ENCODE assay signal across 8 cellular contexts in genomic region chr20:36575066-36575743, GRCh38. TPM values are rescaled to one million over a fixed set of nuclear protein-coding genes. Genes with fewer than 3 reads are reported as not detected.
DNase-seq lines count a peak whose midpoint lies in the region; ATAC-seq and TF ChIP-seq lines count a peak whose summit lies in the region.

No MANE protein-coding gene starts in this region.

- H3K27ac ChIP-seq in ectodermal cell (ENCODE audit: insufficient read depth, low read depth, low read length, poor library complexity, severe bottlenecking): no peak overlapping the region
- peak overlapping the region; percentile 88 to 91 for H3K27ac ChIP-seq in tibial artery

- ATAC-seq in HG03135 (IDR thresholded peaks at IDR 0.05; ENCODE audit: unreplicated experiment): no peak

- H3K4me1 ChIP-seq in ectodermal cell (ENCODE audit: control insufficient read depth, insufficient read depth, low read length) (peaks cover 14% of the 10 kb centered on the region), tibial artery (peaks cover 0 to 29% (median 20%) of the 10 kb centered on the region in 4 donors)

- H3K36me3 ChIP-seq in ectodermal cell (ENCODE audit: control insufficient read depth, insufficient read depth, low read length) (peaks cover 16% of the 10 kb centered on the region), tibial artery (peaks cover 6 to 18% (median 16%) of the 10 kb centered on the region in 3 donors)

- DNase-seq in EL (peak; percentile 70), RPMI8226 (peak; percentile 98), medulla oblongata (ENCODE audit: extremely low spot score) (peak; percentile 74), tibial artery (peak in 1 of 2 donors; percentile 71), cerebellar cortex (ENCODE audit: low spot score) (no peak)
- no peak for DNase-seq in Jurkat, Clone E6-1 (ENCODE audit: low read depth, low spot score)

- no peak for TF ChIP-seq CTCF in tibial artery (IDR thresholded peaks at IDR 0.05)

- peak overlapping the region; percentile 78 for H3K4me3 ChIP-seq in Jurkat, Clone E6-1 (ENCODE audit: low read length)
- H3K4me3 ChIP-seq in ectodermal cell (ENCODE audit: insufficient read depth, low read depth, low read length): peak overlapping the region; percentile 94
- H3K4me3 ChIP-seq in tibial artery: peak overlapping the region; percentile 80 to 90

- 10% methylated on average over 20 of the region's 20 CpGs for WGBS in ectodermal cell, 2 experiments

- no peaks in the 10 kb centered on the region for H3K9me3 ChIP-seq in ectodermal cell (ENCODE audit: control insufficient read depth, low read length)
- no peaks in the 10 kb centered on the region for H3K9me3 ChIP-seq in tibial artery

- H3K27me3 ChIP-seq in ectodermal cell (ENCODE audit: control insufficient read depth, insufficient read depth, low read length, poor library complexity, severe bottlenecking): peaks cover 3% of the 10 kb centered on the region
- no peaks in the 10 kb centered on the region for H3K27me3 ChIP-seq in tibial artery

- intact Hi-C loops in tibial artery (cut with DNase I; ENCODE audit: low total_unique reads): loop anchor here (10.0 kb wide), 1 partner anchor 180 kb away; no protein-coding TSS in a partner anchor

RNA-seq across cellular contexts. Expression of gene TGIF2, which starts 1.8 kb away (rescaled TPM):
- polyA plus RNA-seq in Jurkat, Clone E6-1 (2012; ENCODE audit: insufficient read depth, insufficient read length): 9.4 TPM
- polyA plus RNA-seq in ectodermal cell (2013, experiment 1 of 4): 49.4 TPM
- polyA plus RNA-seq in ectodermal cell (2013, experiment 2 of 4): 59.7 TPM
- 34.4 TPM for polyA plus RNA-seq in ectodermal cell (2013, experiment 3 of 4)
- polyA plus RNA-seq in ectodermal cell (2013, experiment 4 of 4): 36.2 TPM

RNA-seq across cellular contexts. Expression of gene RAB5IF, which starts 30.4 kb away (rescaled TPM):
- 101 TPM for polyA plus RNA-seq in Jurkat, Clone E6-1 (2012; ENCODE audit: insufficient read depth, insufficient read length)
- 78.7 TPM for polyA plus RNA-seq in ectodermal cell (2013, experiment 1 of 4)
- polyA plus RNA-seq in ectodermal cell (2013, experiment 2 of 4): 85.4 TPM
- 78.2 TPM for polyA plus RNA-seq in ectodermal cell (2013, experiment 3 of 4)
- polyA plus RNA-seq in ectodermal cell (2013, experiment 4 of 4): 86.2 TPM

RNA-seq across cellular contexts. Expression of gene MYL9, which starts 33.9 kb away (rescaled TPM):
- not detected for polyA plus RNA-seq in Jurkat, Clone E6-1 (2012; ENCODE audit: insufficient read depth, insufficient read length)
- polyA plus RNA-seq in ectodermal cell (2013, experiment 1 of 4): 256 TPM
- 238 TPM for polyA plus RNA-seq in ectodermal cell (2013, experiment 2 of 4)
- 170 TPM for polyA plus RNA-seq in ectodermal cell (2013, experiment 3 of 4)
- 208 TPM for polyA plus RNA-seq in ectodermal cell (2013, experiment 4 of 4)

Comparison
In these comparisons a context has a peak if more than half of its experiments do, and no peak if none do; other contexts are left out.
1. DNase-seq: peak in EL (single experiment), RPMI8226 (single experiment) and medulla oblongata (single experiment); none in Jurkat, Clone E6-1 (single experiment) and cerebellar cortex (single experiment).
2. Peak in every context shown above with its lines, with median percentiles within 50 percentile points of each other: H3K4me3 ChIP-seq.